Comparison of ENCODE assay signal across 13 cellular contexts in genomic region chr5:10578869-10579268, GRCh38. TPM values are rescaled to one million over a fixed set of nuclear protein-coding genes. Genes with fewer than 3 reads are reported as not detected.
A peak's percentile ranks its signal among the peaks of the same experiment; 100 is the strongest.
DNase-seq lines count a peak whose midpoint lies in the region; ATAC-seq, FAIRE-seq and TF ChIP-seq lines count a peak whose summit lies in the region.
"Had no signal": no experiment of that assay in that cellular context is flagged by ENCODE, and none has a peak within 500 bp of the region (broad histone marks: within the 10 kb centered on the region; RNA-seq: fewer than 3 reads in every experiment).

No MANE protein-coding gene starts in this region.

- H3K9me3 Mint-ChIP-seq in activated CD8-positive, alpha-beta memory T cell treated with anti-CD3 and anti-CD28 coated beads, Interleukin-2, amount 10 ng/mL, durations not matched to agents 7 days and 5 days (ENCODE audit: low read depth), result no peaks in the 10 kb centered on the region
- no peaks in the 10 kb centered on the region for H3K9me3 Mint-ChIP-seq in HFFc6

- TF ChIP-seq CTCF in HFFc6 (IDR thresholded peaks at IDR 0.05) (no peak), D721Med (IDR thresholded peaks at IDR 0.05; ENCODE audit: insufficient read depth, missing control alignments) (no peak)

- no peak for DNase-seq in GM18507 (ENCODE audit: extremely low spot score, insufficient read length, low read depth)
- no peak for DNase-seq in activated CD8-positive, alpha-beta memory T cell treated with anti-CD3 and anti-CD28 coated beads, Interleukin-2, amount 10 ng/mL, durations not matched to agents 7 days and 5 days
- no peak for DNase-seq in HFFc6
- DNase-seq in stimulated activated CD4-positive, alpha-beta T cell treated with anti-CD3 and anti-CD28 coated beads, Interleukin-4, amount 100 ng/mL, for 4 hours, result no peak
- DNase-seq in D721Med (ENCODE audit: insufficient read length, low spot score), result no peak
- no peak for DNase-seq in SKM-1 treated with dmso at 0.1 percent for 144 hours (lab: John Stamatoyannopoulos, UW; ENCODE audit: unreplicated experiment)
- DNase-seq: H7, NCI-H1417, psoas muscle, T-helper 1 cell had no signal

- H3K36me3 Mint-ChIP-seq in activated CD8-positive, alpha-beta memory T cell treated with anti-CD3 and anti-CD28 coated beads, Interleukin-2, amount 10 ng/mL, durations not matched to agents 7 days and 5 days, result peaks cover under 1% of the 10 kb centered on the region
- H3K36me3 Mint-ChIP-seq in HFFc6 (ENCODE audit: low read depth), result peaks cover 12% of the 10 kb centered on the region; the same call in 1 of the 2 replicates

- CTCF ChIA-PET in activated CD8-positive, alpha-beta memory T cell treated with anti-CD3 and anti-CD28 coated beads, Interleukin-2, amount 10 ng/mL, durations not matched to agents 7 days and 5 days (lab: Charles Lee), result interaction anchor here (0.6 kb wide), 1 partner anchor 18 kb away, joined by 3 read pairs; no protein-coding TSS in a partner anchor

- no peak overlapping the region for H3K4me3 Mint-ChIP-seq in activated CD8-positive, alpha-beta memory T cell treated with anti-CD3 and anti-CD28 coated beads, Interleukin-2, amount 10 ng/mL, durations not matched to agents 7 days and 5 days
- no peak overlapping the region for H3K4me3 Mint-ChIP-seq in HFFc6

- H3K27me3 Mint-ChIP-seq in activated CD8-positive, alpha-beta memory T cell treated with anti-CD3 and anti-CD28 coated beads, Interleukin-2, amount 10 ng/mL, durations not matched to agents 7 days and 5 days, result peaks cover 5% of the 10 kb centered on the region
- peaks cover 2% of the 10 kb centered on the region for H3K27me3 Mint-ChIP-seq in HFFc6 (ENCODE audit: insufficient read depth)

- FAIRE-seq in GM18507 (lab: Jason Lieb, UNC) (peak; percentile 83), D721Med (lab: Jason Lieb, UNC) (no peak)
- FAIRE-seq: keratinocyte had no signal

- H3K4me1 Mint-ChIP-seq in activated CD8-positive, alpha-beta memory T cell treated with anti-CD3 and anti-CD28 coated beads, Interleukin-2, amount 10 ng/mL, durations not matched to agents 7 days and 5 days, result peaks cover 42% of the 10 kb centered on the region
- peaks cover 53% of the 10 kb centered on the region for H3K4me1 Mint-ChIP-seq in HFFc6 (ENCODE audit: low read depth)

- H3K27ac Mint-ChIP-seq in activated CD8-positive, alpha-beta memory T cell treated with anti-CD3 and anti-CD28 coated beads, Interleukin-2, amount 10 ng/mL, durations not matched to agents 7 days and 5 days, result no peak overlapping the region
- no peak overlapping the region for H3K27ac Mint-ChIP-seq in HFFc6

- peak; percentile 63 for ATAC-seq in GM19468 (IDR thresholded peaks at IDR 0.05; ENCODE audit: extremely low read depth, unreplicated experiment)
- peak; percentile 44 for ATAC-seq in HG03108 (IDR thresholded peaks at IDR 0.05; ENCODE audit: unreplicated experiment)
- peak; percentile 33 for ATAC-seq in activated CD8-positive, alpha-beta memory T cell treated with anti-CD3 and anti-CD28 coated beads, Interleukin-2, amount 10 ng/mL, durations not matched to agents 7 days and 5 days
- ATAC-seq: psoas muscle had no signal

RNA-seq across cellular contexts. Expression of gene ANKRD33B, which starts 15.0 kb away (rescaled TPM):
- total RNA-seq in activated CD8-positive, alpha-beta memory T cell treated with anti-CD3 and anti-CD28 coated beads, Interleukin-2, amount 10 ng/mL, durations not matched to agents 7 days and 5 days, result 10 to 100 TPM in 1 of 2 experiments, 1 to 10 TPM in 1; 6.8 to 13.8 TPM
- total RNA-seq in HFFc6 (2021; fragmentation: NEBNext Ultra II Directional; extraction: Animal tissue kit (Norgen Biotek cat#: 25700)), result 10 to 100 TPM in 4 of 6 experiments, 1 to 10 TPM in 2; 6.3 to 13.2 (median 11.9) TPM
